In genomic region chr12:93103154-93103553, GRCh38 we compare ENCODE assay signal across 18 cellular contexts.
A peak's percentile ranks its signal among the peaks of the same experiment; 100 is the strongest.
DNase-seq lines count a peak whose midpoint lies in the region; ATAC-seq and TF ChIP-seq lines count a peak whose summit lies in the region.
"Had no signal": no experiment of that assay in that cellular context is flagged by ENCODE, and none has a peak within 500 bp of the region (broad histone marks: within the 10 kb centered on the region; RNA-seq: fewer than 3 reads in every experiment).

No MANE protein-coding gene starts in this region.

- intact Hi-C loops in ascending aorta (cut with DNase I), result no loop called here
- intact Hi-C loops in left colon (cut with DNase I, micrococcal nuclease), result no loop called here
- intact Hi-C loops in gastrocnemius medialis (cut with DNase I; ENCODE audit: low total_unique reads), result no loop called here

- TF ChIP-seq POLR2A in gastrocnemius medialis (IDR thresholded peaks at IDR 0.05), result no peak

- no peaks in the 10 kb centered on the region for H3K4me1 ChIP-seq in GM23338 (ENCODE audit: insufficient read depth)
- no peaks in the 10 kb centered on the region for H3K4me1 ChIP-seq in ascending aorta
- peaks cover 11% of the 10 kb centered on the region in 2 donors for H3K4me1 ChIP-seq in gastrocnemius medialis

- H4K20me1 ChIP-seq in GM23338 (replicated peaks; ENCODE audit: insufficient read depth), result no peaks in the 10 kb centered on the region

- ATAC-seq in GM23338, result no peak
- ATAC-seq in left colon, result peak; percentile 26
- peak; percentile 72 to 76 for ATAC-seq in gastrocnemius medialis
- ATAC-seq in HG02938 (IDR thresholded peaks at IDR 0.05; ENCODE audit: unreplicated experiment), result no peak
- ATAC-seq in HG02884 (IDR thresholded peaks at IDR 0.05; ENCODE audit: unreplicated experiment), result no peak

- no peak overlapping the region for H3K27ac ChIP-seq in GM23338 (ENCODE audit: low read depth)
- H3K27ac ChIP-seq in ascending aorta, result peak overlapping the region; percentile 34 to 50
- H3K27ac ChIP-seq in gastrocnemius medialis, result peak overlapping the region; percentile 37 to 70 (median 53)

- in situ Hi-C loops in gastrocnemius medialis (cut with MboI; ENCODE audit: low sequenced_read_pairs in 4 of 4), result no loop called here

- no peaks in the 10 kb centered on the region for H3K36me3 Mint-ChIP-seq in GM23338 (ENCODE audit: low read depth)
- H3K36me3 Mint-ChIP-seq: CD14-positive monocyte had no signal

- TF ChIP-seq CTCF in GM23338 (conservative IDR thresholded peaks at IDR 0.05; ENCODE audit: low read depth in 2 of 2) (no peak), ascending aorta (IDR thresholded peaks at IDR 0.05) (no peak), gastrocnemius medialis (IDR thresholded peaks at IDR 0.05 in 4 of 5, conservative IDR thresholded peaks at IDR 0.05 in 1 of 5) (no peak)

- no peaks in the 10 kb centered on the region for H3K79me2 ChIP-seq in GM23338 (replicated peaks; ENCODE audit: insufficient read depth)

- no peaks in the 10 kb centered on the region for H3K9me3 Mint-ChIP-seq in GM23338

- no peak overlapping the region for H3K27ac Mint-ChIP-seq in GM23338
- H3K27ac Mint-ChIP-seq: CD14-positive monocyte had no signal

- no peaks in the 10 kb centered on the region for H3K27me3 Mint-ChIP-seq in GM23338 (ENCODE audit: insufficient read depth, low read depth, poor library complexity)

- no peaks in the 10 kb centered on the region for H3F3A ChIP-seq in GM23338 (replicated peaks; ENCODE audit: low read depth)

- H3K4me2 ChIP-seq in GM23338, result no peak overlapping the region

- H3K36me3 ChIP-seq in GM23338 (ENCODE audit: insufficient read depth) (no peaks in the 10 kb centered on the region), ascending aorta (no peaks in the 10 kb centered on the region), gastrocnemius medialis (no peaks in the 10 kb centered on the region)
- H3K36me3 ChIP-seq: MG63 had no signal

- peaks cover 9% of the 10 kb centered on the region; the same call in 2 of the 3 replicates for H3K4me1 Mint-ChIP-seq in GM23338

- H3K4me3 Mint-ChIP-seq in GM23338, result no peak overlapping the region
- H3K4me3 Mint-ChIP-seq: CD14-positive monocyte had no signal

- no peaks in the 10 kb centered on the region for H3K9me3 ChIP-seq in ascending aorta
- no peaks in the 10 kb centered on the region for H3K9me3 ChIP-seq in gastrocnemius medialis
- H3K9me3 ChIP-seq: MG63 had no signal

- H3K4me3 ChIP-seq in GM23338 (no peak overlapping the region), ascending aorta (no peak overlapping the region), gastrocnemius medialis (no peak overlapping the region)
- H3K4me3 ChIP-seq: MG63 had no signal

- H2AFZ ChIP-seq in GM23338, result 0 out of 2 replicates have a peak overlapping the region, but pooled peaks have one; percentile 3

- DNase-seq in GM23338 (ENCODE audit: low spot score) (no peak), ascending aorta (ENCODE audit: low spot score in 2 of 2) (no peak), left colon (no peak), gastrocnemius medialis (peak in 1 of 2 donors; percentile 51), NCI-H748 (lab: John Stamatoyannopoulos, UW; ENCODE audit: unreplicated experiment) (no peak)
- DNase-seq: COR-L47, DMS153, H7, IMR-90, Karpas-422, MG63, NCI-H1092, NCI-H146, NCI-H2081 treated with DMSO at 0.1 percent for 48 hours, NCI-H510A treated with DMSO at 0.1 percent for 48 hours had no signal

- H3K27me3 ChIP-seq in GM23338 (ENCODE audit: insufficient read depth), result no peaks in the 10 kb centered on the region
- no peaks in the 10 kb centered on the region for H3K27me3 ChIP-seq in ascending aorta
- no peaks in the 10 kb centered on the region for H3K27me3 ChIP-seq in gastrocnemius medialis
- H3K27me3 ChIP-seq: MG63 had no signal

- peaks cover 10% of the 10 kb centered on the region for H3K9me2 ChIP-seq in GM23338 (ENCODE audit: insufficient read depth)

TF ChIP-seq in GM23338, 12 proteins besides CTCF, POLR2A, EP300 and RAD21 (continues in another document):
- TF ChIP-seq ZNF462 (CRISPR knock-in tag; IDR thresholded peaks at IDR 0.05) (no peak), STAT1 (IDR thresholded peaks at IDR 0.05; ENCODE audit: unreplicated experiment) (no peak), ZNF114 (CRISPR knock-in tag; IDR thresholded peaks at IDR 0.05) (no peak), ZNF331 (CRISPR knock-in tag; IDR thresholded peaks at IDR 0.05; ENCODE audit: low read depth) (no peak)
- TF ChIP-seq, protein P1, sequence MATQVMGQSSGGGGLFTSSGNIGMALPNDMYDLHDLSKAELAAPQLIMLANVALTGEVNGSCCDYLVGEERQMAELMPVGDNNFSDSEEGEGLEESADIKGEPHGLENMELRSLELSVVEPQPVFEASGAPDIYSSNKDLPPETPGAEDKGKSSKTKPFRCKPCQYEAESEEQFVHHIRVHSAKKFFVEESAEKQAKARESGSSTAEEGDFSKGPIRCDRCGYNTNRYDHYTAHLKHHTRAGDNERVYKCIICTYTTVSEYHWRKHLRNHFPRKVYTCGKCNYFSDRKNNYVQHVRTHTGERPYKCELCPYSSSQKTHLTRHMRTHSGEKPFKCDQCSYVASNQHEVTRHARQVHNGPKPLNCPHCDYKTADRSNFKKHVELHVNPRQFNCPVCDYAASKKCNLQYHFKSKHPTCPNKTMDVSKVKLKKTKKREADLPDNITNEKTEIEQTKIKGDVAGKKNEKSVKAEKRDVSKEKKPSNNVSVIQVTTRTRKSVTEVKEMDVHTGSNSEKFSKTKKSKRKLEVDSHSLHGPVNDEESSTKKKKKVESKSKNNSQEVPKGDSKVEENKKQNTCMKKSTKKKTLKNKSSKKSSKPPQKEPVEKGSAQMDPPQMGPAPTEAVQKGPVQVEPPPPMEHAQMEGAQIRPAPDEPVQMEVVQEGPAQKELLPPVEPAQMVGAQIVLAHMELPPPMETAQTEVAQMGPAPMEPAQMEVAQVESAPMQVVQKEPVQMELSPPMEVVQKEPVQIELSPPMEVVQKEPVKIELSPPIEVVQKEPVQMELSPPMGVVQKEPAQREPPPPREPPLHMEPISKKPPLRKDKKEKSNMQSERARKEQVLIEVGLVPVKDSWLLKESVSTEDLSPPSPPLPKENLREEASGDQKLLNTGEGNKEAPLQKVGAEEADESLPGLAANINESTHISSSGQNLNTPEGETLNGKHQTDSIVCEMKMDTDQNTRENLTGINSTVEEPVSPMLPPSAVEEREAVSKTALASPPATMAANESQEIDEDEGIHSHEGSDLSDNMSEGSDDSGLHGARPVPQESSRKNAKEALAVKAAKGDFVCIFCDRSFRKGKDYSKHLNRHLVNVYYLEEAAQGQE (IDR thresholded peaks at IDR 0.05; ENCODE audit: unreplicated experiment), result no peak

Comparison
In these comparisons a context has a peak if more than half of its experiments do, and no peak if none do; other contexts are left out.
1. ATAC-seq: peak in left colon (single experiment) and gastrocnemius medialis (2 of 2); none in GM23338 (single experiment), HG02938 (single experiment) and HG02884 (single experiment).